Comparison of ENCODE assay signal across 15 cellular contexts in genomic region chr4:6472008-6472386, GRCh38. TPM values are rescaled to one million over a fixed set of nuclear protein-coding genes. Genes with fewer than 3 reads are reported as not detected.
A peak's percentile ranks its signal among the peaks of the same experiment; 100 is the strongest.
DNase-seq lines count a peak whose midpoint lies in the region; ATAC-seq, FAIRE-seq and TF ChIP-seq lines count a peak whose summit lies in the region.
"Had no signal": no experiment of that assay in that cellular context is flagged by ENCODE, and none has a peak within 500 bp of the region (broad histone marks: within the 10 kb centered on the region; RNA-seq: fewer than 3 reads in every experiment).

No MANE protein-coding gene starts in this region.

- no peaks in the 10 kb centered on the region for H3K79me1 ChIP-seq in trophoblast cell (ENCODE audit: low read length)

- no peak overlapping the region for H3K23ac ChIP-seq in trophoblast cell (ENCODE audit: low read length)

- no peak overlapping the region for H2BK5ac ChIP-seq in trophoblast cell (ENCODE audit: low read depth, low read length, poor library complexity)

- H3K27ac Mint-ChIP-seq in activated T-helper 2 cell treated with anti-CD3 and anti-CD28 coated beads, Interferon-gamma antibody, Interleukin-2, Interleukin-4, amounts not matched to agents 10 μg/mL and 5 μg/mL and 100 μg/mL, durations not matched to agents 14 hours and 24 hours and 36 hours, result no peak overlapping the region
- H3K27ac Mint-ChIP-seq: HFFc6, memory B cell had no signal

- H3K9me3 ChIP-seq in HUES6 (ENCODE audit: control insufficient read depth, insufficient read depth, low read depth, low read length), result no peaks in the 10 kb centered on the region
- no peaks in the 10 kb centered on the region for H3K9me3 ChIP-seq in endothelial cell of umbilical vein (replicated peaks; ENCODE audit: control insufficient read depth, insufficient read depth, low read length)
- peaks cover 2% of the 10 kb centered on the region for H3K9me3 ChIP-seq in trophoblast cell (ENCODE audit: insufficient read depth, low read depth, low read length)

- DNase-seq in DMS53 treated with DMSO at 0.1 percent for 48 hours (lab: John Stamatoyannopoulos, UW; ENCODE audit: unreplicated experiment), result peak; percentile 10
- DNase-seq in endothelial cell of umbilical vein (ENCODE audit: low read depth, low spot score), result no peak
- no peak for DNase-seq in trophoblast cell
- no peak for DNase-seq in activated T-helper 2 cell treated with anti-CD3 and anti-CD28 coated beads, Interferon-gamma antibody, Interleukin-2, Interleukin-4, amounts not matched to agents 10 μg/mL and 5 μg/mL and 100 μg/mL, durations not matched to agents 14 hours and 24 hours and 36 hours (ENCODE audit: low spot score)
- no peak for DNase-seq in putamen (ENCODE audit: low spot score)
- DNase-seq in stimulated activated CD4-positive, alpha-beta T cell treated with anti-CD3 and anti-CD28 coated beads, Interleukin-2, amount 100 ng/mL, for 48 hours, result no peak
- DNase-seq: activated CD4-positive, alpha-beta T cell treated with anti-CD3 and anti-CD28 coated beads, Interleukin-2, amount 50 U/mL, for 48 hours; HFFc6; NCI-H2029 treated with DMSO at 0.1 percent for 48 hours; OCI-M1; stimulated activated CD4-positive, alpha-beta T cell treated with anti-CD3 and anti-CD28 coated beads, Interleukin-4, amount 100 ng/mL, for 4 hours had no signal

- no peaks in the 10 kb centered on the region for H3K9me3 Mint-ChIP-seq in activated T-helper 2 cell treated with anti-CD3 and anti-CD28 coated beads, Interferon-gamma antibody, Interleukin-2, Interleukin-4, amounts not matched to agents 10 μg/mL and 5 μg/mL and 100 μg/mL, durations not matched to agents 14 hours and 24 hours and 36 hours
- H3K9me3 Mint-ChIP-seq: HFFc6, memory B cell had no signal

- no peak overlapping the region for H2BK120ac ChIP-seq in trophoblast cell (ENCODE audit: insufficient read depth, low read length, poor library complexity)

- peaks cover 3% of the 10 kb centered on the region for H4K20me1 ChIP-seq in endothelial cell of umbilical vein (replicated peaks; ENCODE audit: control insufficient read depth, extremely low read depth, insufficient read depth, low read length)

- H3K27ac ChIP-seq in HUES6 (ENCODE audit: low read depth, low read length) (no peak overlapping the region), endothelial cell of umbilical vein (ENCODE audit: insufficient read depth, low read depth, low read length) (no peak overlapping the region), trophoblast cell (ENCODE audit: low read depth, low read length) (no peak overlapping the region)

- H4K8ac ChIP-seq in trophoblast cell (ENCODE audit: low read depth, low read length), result no peak overlapping the region

- H4K12ac ChIP-seq in trophoblast cell (ENCODE audit: low read depth, low read length), result no peak overlapping the region

- H3K27me3 ChIP-seq in HUES6 (ENCODE audit: control insufficient read depth, insufficient read depth, low read length), result peaks cover 76% of the 10 kb centered on the region
- H3K27me3 ChIP-seq in endothelial cell of umbilical vein (ENCODE audit: control insufficient read depth in 2 of 2, insufficient read depth in 2 of 2, low read length in 2 of 2), result peaks cover 29 to 32% of the 10 kb centered on the region in 2 experiments
- peaks cover 33% of the 10 kb centered on the region for H3K27me3 ChIP-seq in trophoblast cell (ENCODE audit: insufficient read depth, low read length)

- WGBS in trophoblast cell (ENCODE audit: extremely low coverage, insufficient coverage, insufficient read length), result no CpG with 5 or more reads among the region's 44 CpGs

- H3K18ac ChIP-seq in trophoblast cell (ENCODE audit: low read length), result no peak overlapping the region

- H3K4me3 ChIP-seq in HUES6 (ENCODE audit: low read depth, low read length), result peak overlapping the region; percentile 77
- no peak overlapping the region for H3K4me3 ChIP-seq in endothelial cell of umbilical vein (replicated peaks in 1 of 3; ENCODE audit: insufficient read depth in 1 of 3, low read depth in 1 of 3, low read length in 3 of 3)
- no peak overlapping the region for H3K4me3 ChIP-seq in trophoblast cell (ENCODE audit: low read depth, low read length)

- no peak overlapping the region for H4K91ac ChIP-seq in trophoblast cell (ENCODE audit: low read depth, low read length)

- H3K4me1 ChIP-seq in HUES6 (ENCODE audit: control insufficient read depth, insufficient read depth, low read length) (peaks cover 17% of the 10 kb centered on the region; the same call in 1 of the 2 replicates), endothelial cell of umbilical vein (ENCODE audit: control insufficient read depth, extremely low read depth, insufficient read depth, low read length) (no peaks in the 10 kb centered on the region), trophoblast cell (ENCODE audit: control insufficient read depth in 1 of 2, insufficient read depth in 2 of 2, low read length in 2 of 2) (peaks cover 4 to 6% of the 10 kb centered on the region in 2 experiments)

- no TSS peak for BruUV-seq in endothelial cell of umbilical vein (replicated peaks; lab: Mats Ljungman, UMichigan)

- FAIRE-seq in endothelial cell of umbilical vein (lab: Jason Lieb, UNC), result no peak
- FAIRE-seq: D721Med had no signal

- H2BK12ac ChIP-seq in trophoblast cell (ENCODE audit: low read length), result no peak overlapping the region

- POLR2A ChIA-PET in endothelial cell of umbilical vein (lab: Charles Lee), result no interaction called here

- CTCF ChIA-PET in endothelial cell of umbilical vein (lab: Charles Lee), result no interaction called here

- peaks cover 39% of the 10 kb centered on the region for H3K27me3 Mint-ChIP-seq in activated T-helper 2 cell treated with anti-CD3 and anti-CD28 coated beads, Interferon-gamma antibody, Interleukin-2, Interleukin-4, amounts not matched to agents 10 μg/mL and 5 μg/mL and 100 μg/mL, durations not matched to agents 14 hours and 24 hours and 36 hours (ENCODE audit: low read depth)

- H3K79me2 ChIP-seq in endothelial cell of umbilical vein (ENCODE audit: control insufficient read depth, insufficient read depth, low read length), result no peaks in the 10 kb centered on the region
- H3K79me2 ChIP-seq in trophoblast cell (ENCODE audit: control insufficient read depth, insufficient read depth, low read length, poor library complexity), result no peaks in the 10 kb centered on the region

- TF ChIP-seq POLR2A in endothelial cell of umbilical vein (IDR thresholded peaks at IDR 0.05; ENCODE audit: low read depth, low read length), result no peak

- H3K4me2 ChIP-seq in endothelial cell of umbilical vein (ENCODE audit: insufficient read depth, low read length), result no peak overlapping the region
- H3K4me2 ChIP-seq in trophoblast cell (ENCODE audit: low read length), result peak overlapping the region; percentile 50

- H3K36me3 ChIP-seq in HUES6 (ENCODE audit: control insufficient read depth, insufficient read depth, low read length), result no peaks in the 10 kb centered on the region
- H3K36me3 ChIP-seq in endothelial cell of umbilical vein (ENCODE audit: control insufficient read depth in 2 of 2, extremely low read depth in 1 of 2, insufficient read depth in 2 of 2, low read length in 2 of 2), result no peaks in the 10 kb centered on the region
- H3K36me3 ChIP-seq in trophoblast cell (ENCODE audit: control insufficient read depth in 1 of 2, insufficient read depth in 2 of 2, low read length in 2 of 2), result no peaks in the 10 kb centered on the region

- H3K9me1 ChIP-seq in endothelial cell of umbilical vein (replicated peaks; ENCODE audit: control insufficient read depth, extremely low read depth, insufficient read depth, low read length), result no peaks in the 10 kb centered on the region

- H3K14ac ChIP-seq in trophoblast cell (ENCODE audit: low read length), result no peak overlapping the region

- no peaks in the 10 kb centered on the region for H3K4me1 Mint-ChIP-seq in activated T-helper 2 cell treated with anti-CD3 and anti-CD28 coated beads, Interferon-gamma antibody, Interleukin-2, Interleukin-4, amounts not matched to agents 10 μg/mL and 5 μg/mL and 100 μg/mL, durations not matched to agents 14 hours and 24 hours and 36 hours (ENCODE audit: low read depth)

- H3K9ac ChIP-seq in HUES6 (ENCODE audit: low read length) (no peak overlapping the region), endothelial cell of umbilical vein (replicated peaks; ENCODE audit: extremely low read depth, insufficient read depth, low read length) (no peak overlapping the region), trophoblast cell (ENCODE audit: low read length) (no peak overlapping the region)

- H3K36me3 Mint-ChIP-seq in activated T-helper 2 cell treated with anti-CD3 and anti-CD28 coated beads, Interferon-gamma antibody, Interleukin-2, Interleukin-4, amounts not matched to agents 10 μg/mL and 5 μg/mL and 100 μg/mL, durations not matched to agents 14 hours and 24 hours and 36 hours (ENCODE audit: low read depth), result no peaks in the 10 kb centered on the region
- H3K36me3 Mint-ChIP-seq: memory B cell had no signal

- no peak for TF ChIP-seq CTCF in endothelial cell of umbilical vein (IDR thresholded peaks at IDR 0.05; ENCODE audit: extremely low read depth in 1 of 2, insufficient read depth in 1 of 2, low read depth in 1 of 2, low read length in 2 of 2)

- intact Hi-C loops in endothelial cell of umbilical vein (cut with micrococcal nuclease), result no loop called here
- intact Hi-C loops in activated T-helper 2 cell treated with anti-CD3 and anti-CD28 coated beads, Interferon-gamma antibody, Interleukin-2, Interleukin-4, amounts not matched to agents 10 μg/mL and 5 μg/mL and 100 μg/mL, durations not matched to agents 14 hours and 24 hours and 36 hours (cut with micrococcal nuclease), result no loop called here

- H2AFZ ChIP-seq in endothelial cell of umbilical vein (ENCODE audit: low read depth, low read length) (no peak overlapping the region), trophoblast cell (ENCODE audit: insufficient read depth, low read length, poor library complexity) (no peak overlapping the region)

- H2AK5ac ChIP-seq in trophoblast cell (ENCODE audit: low read length), result no peak overlapping the region

- dilution Hi-C loops in endothelial cell of umbilical vein (cut with MboI; ENCODE audit: extremely low pct_ligation_motif_present, low sequenced_read_pairs), result no loop called here

- H3K4ac ChIP-seq in trophoblast cell (ENCODE audit: low read depth, low read length), result no peak overlapping the region

- no peak for ATAC-seq in GM19467 (IDR thresholded peaks at IDR 0.05; ENCODE audit: unreplicated experiment)

- no peak overlapping the region for H3K4me3 Mint-ChIP-seq in activated T-helper 2 cell treated with anti-CD3 and anti-CD28 coated beads, Interferon-gamma antibody, Interleukin-2, Interleukin-4, amounts not matched to agents 10 μg/mL and 5 μg/mL and 100 μg/mL, durations not matched to agents 14 hours and 24 hours and 36 hours (ENCODE audit: low read depth)
- H3K4me3 Mint-ChIP-seq: memory B cell had no signal

RNA-seq across cellular contexts. Expression of gene PPP2R2C, which starts 0.4 kb away (rescaled TPM):
- 0.09 TPM in 2 replicates for total RNA-seq in endothelial cell of umbilical vein
- 0.03 TPM in 1 of 2 replicates, not detected in the other for polyA plus RNA-seq in endothelial cell of umbilical vein
- 0.04 TPM in 2 replicates for polyA plus RNA-seq in endothelial cell of umbilical vein (2011; cell fraction: cytosol; rRNA removed)
- polyA plus RNA-seq in endothelial cell of umbilical vein (2011; cell fraction: nucleus; rRNA removed), result 0.11 TPM in 1 of 2 replicates, not detected in the other
- 0.11 and 0.16 TPM in 2 replicates for polyA plus RNA-seq in endothelial cell of umbilical vein (2012)
- polyA minus RNA-seq in endothelial cell of umbilical vein, result 0.32 TPM in 1 of 2 replicates, not detected in the other
- polyA minus RNA-seq in endothelial cell of umbilical vein (2011; cell fraction: cytosol; rRNA and poly(A)+ RNA removed), result not detected
- polyA minus RNA-seq in endothelial cell of umbilical vein (2011; cell fraction: nucleus; rRNA and poly(A)+ RNA removed), result not detected in 2 replicates
- polyA plus RNA-seq in trophoblast cell (2013), result 0.08 and 0.14 TPM in 2 replicates
- total RNA-seq in activated T-helper 2 cell treated with anti-CD3 and anti-CD28 coated beads, Interferon-gamma antibody, Interleukin-2, Interleukin-4, amounts not matched to agents 10 μg/mL and 5 μg/mL and 100 μg/mL, durations not matched to agents 14 hours and 24 hours and 36 hours, result not detected in 2 replicates
